Comparison of ENCODE assay signal across 21 cellular contexts in the genomic region with DNA sequence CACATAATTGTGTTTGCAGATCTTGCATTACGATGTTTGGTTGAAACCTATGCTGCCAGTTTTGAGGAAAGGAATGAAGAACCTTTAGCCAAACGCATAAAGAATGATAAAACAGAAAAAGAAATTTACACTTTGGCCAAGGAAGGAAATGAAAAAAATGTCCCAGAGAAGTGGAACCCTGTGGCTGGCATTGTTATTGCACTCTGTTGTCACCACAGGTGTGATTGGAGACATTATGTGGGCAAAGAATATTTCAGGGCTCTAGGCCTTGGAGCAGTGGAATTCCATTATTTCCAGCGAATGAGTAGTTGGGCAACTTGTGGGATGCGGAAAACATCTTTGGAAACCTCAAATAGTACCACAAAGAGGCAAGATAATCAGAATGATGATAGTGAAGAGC.
"Had no signal": no experiment of that assay in that cellular context is flagged by ENCODE, and none has a peak within 500 bp of the region (broad histone marks: within the 10 kb centered on the region; RNA-seq: fewer than 3 reads in every experiment).

No MANE protein-coding gene starts in this region.

- H3K27me3 Mint-ChIP-seq: activated CD4-positive, alpha-beta memory T cell treated with anti-CD3 and anti-CD28 coated beads for 36 hours; activated CD4-positive, alpha-beta T cell treated with anti-CD3 and anti-CD28 coated beads for 36 hours; activated T-cell treated with anti-CD3 and anti-CD28 coated beads, Interleukin-2, amount 50 U/mL, for 24 hours; naive thymus-derived CD8-positive, alpha-beta T cell; T-helper 17 cell had no signal

- H3K4me3 ChIP-seq: dorsolateral prefrontal cortex, gastrocnemius medialis, heart right ventricle, left ventricle myocardium inferior, mucosa of descending colon, right atrium auricular region, skin epidermis had no signal

- DNase-seq: activated CD4-positive, alpha-beta memory T cell treated with anti-CD3 and anti-CD28 coated beads for 36 hours; activated CD4-positive, alpha-beta T cell treated with anti-CD3 and anti-CD28 coated beads for 36 hours; activated T-cell treated with anti-CD3 and anti-CD28 coated beads, Interleukin-2, amount 50 U/mL, for 24 hours; amniotic stem cell; dorsolateral prefrontal cortex; erythroblast; gastrocnemius medialis; heart right ventricle; left ventricle myocardium inferior; mucosa of descending colon; naive thymus-derived CD8-positive, alpha-beta T cell; nucleus accumbens; stimulated activated CD4-positive, alpha-beta T cell treated with anti-CD3 and anti-CD28 coated beads, Interleukin-4, amount 100 ng/mL, for 4 hours; stimulated activated CD8-positive, alpha-beta memory T cell treated with anti-CD3 and anti-CD28 coated beads, Interleukin-4, amount 100 ng/mL, for 48 hours; stimulated activated naive CD4-positive, alpha-beta T cell treated with Interleukin-2 at 50 U/mL for 16 hours; T-helper 17 cell; trophoblast cell; WERI-Rb-1 had no signal

- H3K4me1 ChIP-seq: gastrocnemius medialis, heart right ventricle, left ventricle myocardium inferior, right atrium auricular region had no signal

- H3K4me3 Mint-ChIP-seq: activated CD4-positive, alpha-beta memory T cell treated with anti-CD3 and anti-CD28 coated beads for 36 hours; activated CD4-positive, alpha-beta T cell treated with anti-CD3 and anti-CD28 coated beads for 36 hours; activated T-cell treated with anti-CD3 and anti-CD28 coated beads, Interleukin-2, amount 50 U/mL, for 24 hours; naive thymus-derived CD8-positive, alpha-beta T cell; T-helper 17 cell had no signal

- ATAC-seq: activated CD4-positive, alpha-beta T cell treated with anti-CD3 and anti-CD28 coated beads for 36 hours; activated naive CD4-positive, alpha-beta T cell treated with anti-CD3 and anti-CD28 coated beads, Interleukin-2, amount 50 U/mL, for 72 hours; gastrocnemius medialis; heart right ventricle; mucosa of descending colon; naive thymus-derived CD8-positive, alpha-beta T cell; T-helper 17 cell had no signal

- H3K27ac ChIP-seq: dorsolateral prefrontal cortex, gastrocnemius medialis, heart right ventricle, left ventricle myocardium inferior, right atrium auricular region, skin epidermis, WERI-Rb-1 had no signal

- H3K9me3 ChIP-seq: gastrocnemius medialis, heart right ventricle, left ventricle myocardium inferior, mucosa of descending colon, right atrium auricular region had no signal

- H3K9me3 Mint-ChIP-seq: activated CD4-positive, alpha-beta memory T cell treated with anti-CD3 and anti-CD28 coated beads for 36 hours; activated naive CD4-positive, alpha-beta T cell treated with anti-CD3 and anti-CD28 coated beads, Interleukin-2, amount 50 U/mL, for 72 hours; activated T-cell treated with anti-CD3 and anti-CD28 coated beads, Interleukin-2, amount 50 U/mL, for 24 hours; naive thymus-derived CD8-positive, alpha-beta T cell had no signal

- H3K27ac Mint-ChIP-seq: activated CD4-positive, alpha-beta memory T cell treated with anti-CD3 and anti-CD28 coated beads for 36 hours; activated CD4-positive, alpha-beta T cell treated with anti-CD3 and anti-CD28 coated beads for 36 hours; activated naive CD4-positive, alpha-beta T cell treated with anti-CD3 and anti-CD28 coated beads, Interleukin-2, amount 50 U/mL, for 72 hours; activated T-cell treated with anti-CD3 and anti-CD28 coated beads, Interleukin-2, amount 50 U/mL, for 24 hours; T-helper 17 cell had no signal

- H3K27me3 ChIP-seq: dorsolateral prefrontal cortex, gastrocnemius medialis, heart right ventricle, right atrium auricular region had no signal
